Comparison of ENCODE assay signal across 1 cellular context in the genomic region with DNA sequence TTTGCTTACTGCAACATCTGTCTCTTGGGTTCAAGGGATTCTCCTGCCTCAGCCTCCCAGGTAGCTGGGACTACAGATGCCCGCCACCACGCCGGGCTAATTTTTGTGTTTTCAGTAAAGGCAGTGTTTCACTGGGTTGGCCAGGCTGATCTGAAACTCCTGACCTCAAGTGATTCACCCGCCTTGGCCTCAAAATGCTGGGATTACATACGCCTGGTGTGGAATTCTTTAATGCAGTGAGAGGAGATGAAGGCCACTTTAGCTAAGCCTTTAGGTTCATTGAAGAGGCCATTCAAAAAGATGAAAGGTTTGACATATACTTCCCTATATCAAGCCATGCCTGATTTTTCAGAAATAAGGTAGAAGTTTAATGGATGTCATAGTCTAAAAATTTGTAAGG.
TF ChIP-seq lines count a peak whose summit lies in the region.

No MANE protein-coding gene starts in this region.

TF ChIP-seq in WTC11, 78 proteins besides CTCF, POLR2A, EP300 and RAD21 (continued from another document):
- TF ChIP-seq, protein P1, sequence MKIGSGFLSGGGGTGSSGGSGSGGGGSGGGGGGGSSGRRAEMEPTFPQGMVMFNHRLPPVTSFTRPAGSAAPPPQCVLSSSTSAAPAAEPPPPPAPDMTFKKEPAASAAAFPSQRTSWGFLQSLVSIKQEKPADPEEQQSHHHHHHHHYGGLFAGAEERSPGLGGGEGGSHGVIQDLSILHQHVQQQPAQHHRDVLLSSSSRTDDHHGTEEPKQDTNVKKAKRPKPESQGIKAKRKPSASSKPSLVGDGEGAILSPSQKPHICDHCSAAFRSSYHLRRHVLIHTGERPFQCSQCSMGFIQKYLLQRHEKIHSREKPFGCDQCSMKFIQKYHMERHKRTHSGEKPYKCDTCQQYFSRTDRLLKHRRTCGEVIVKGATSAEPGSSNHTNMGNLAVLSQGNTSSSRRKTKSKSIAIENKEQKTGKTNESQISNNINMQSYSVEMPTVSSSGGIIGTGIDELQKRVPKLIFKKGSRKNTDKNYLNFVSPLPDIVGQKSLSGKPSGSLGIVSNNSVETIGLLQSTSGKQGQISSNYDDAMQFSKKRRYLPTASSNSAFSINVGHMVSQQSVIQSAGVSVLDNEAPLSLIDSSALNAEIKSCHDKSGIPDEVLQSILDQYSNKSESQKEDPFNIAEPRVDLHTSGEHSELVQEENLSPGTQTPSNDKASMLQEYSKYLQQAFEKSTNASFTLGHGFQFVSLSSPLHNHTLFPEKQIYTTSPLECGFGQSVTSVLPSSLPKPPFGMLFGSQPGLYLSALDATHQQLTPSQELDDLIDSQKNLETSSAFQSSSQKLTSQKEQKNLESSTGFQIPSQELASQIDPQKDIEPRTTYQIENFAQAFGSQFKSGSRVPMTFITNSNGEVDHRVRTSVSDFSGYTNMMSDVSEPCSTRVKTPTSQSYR (CRISPR knock-in tag; IDR thresholded peaks at IDR 0.05) = no peak
- no peak for TF ChIP-seq SOX15 (CRISPR knock-in tag; IDR thresholded peaks at IDR 0.05)
- TF ChIP-seq, protein P2, sequence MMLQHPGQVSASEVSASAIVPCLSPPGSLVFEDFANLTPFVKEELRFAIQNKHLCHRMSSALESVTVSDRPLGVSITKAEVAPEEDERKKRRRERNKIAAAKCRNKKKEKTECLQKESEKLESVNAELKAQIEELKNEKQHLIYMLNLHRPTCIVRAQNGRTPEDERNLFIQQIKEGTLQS (CRISPR knock-in tag; conservative IDR thresholded peaks at IDR 0.05) = no peak
- no peak for TF ChIP-seq CBFB (CRISPR knock-in tag; IDR thresholded peaks at IDR 0.05; ENCODE audit: low read depth)
